In the genomic region with DNA sequence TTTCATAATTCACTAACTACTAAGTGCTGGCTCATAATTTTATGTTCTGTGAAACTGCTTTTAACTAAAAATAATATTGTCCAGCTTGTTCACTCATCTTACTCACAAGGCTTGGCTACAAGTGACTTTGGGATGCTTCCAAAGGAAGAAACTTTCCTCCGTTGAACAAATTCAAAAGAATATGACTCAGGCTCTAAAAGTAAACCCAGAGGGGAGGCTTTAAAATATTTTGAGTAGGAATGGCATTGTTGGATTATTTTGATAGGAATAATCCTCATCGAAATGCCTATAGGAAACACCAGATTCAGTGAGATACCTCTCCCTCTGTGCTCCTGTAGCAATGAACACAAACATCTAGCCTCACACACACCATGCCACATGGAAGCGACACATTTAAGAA, we compare ENCODE assay signal across 1 cellular context.
TF ChIP-seq lines count a peak whose summit lies in the region.

No MANE protein-coding gene starts in this region.

TF ChIP-seq in K562, 482 proteins besides CTCF, POLR2A, EP300 and RAD21:
- TF ChIP-seq GTF2E2 (tag; IDR thresholded peaks at IDR 0.05): no peak
- TF ChIP-seq, protein P1, sequence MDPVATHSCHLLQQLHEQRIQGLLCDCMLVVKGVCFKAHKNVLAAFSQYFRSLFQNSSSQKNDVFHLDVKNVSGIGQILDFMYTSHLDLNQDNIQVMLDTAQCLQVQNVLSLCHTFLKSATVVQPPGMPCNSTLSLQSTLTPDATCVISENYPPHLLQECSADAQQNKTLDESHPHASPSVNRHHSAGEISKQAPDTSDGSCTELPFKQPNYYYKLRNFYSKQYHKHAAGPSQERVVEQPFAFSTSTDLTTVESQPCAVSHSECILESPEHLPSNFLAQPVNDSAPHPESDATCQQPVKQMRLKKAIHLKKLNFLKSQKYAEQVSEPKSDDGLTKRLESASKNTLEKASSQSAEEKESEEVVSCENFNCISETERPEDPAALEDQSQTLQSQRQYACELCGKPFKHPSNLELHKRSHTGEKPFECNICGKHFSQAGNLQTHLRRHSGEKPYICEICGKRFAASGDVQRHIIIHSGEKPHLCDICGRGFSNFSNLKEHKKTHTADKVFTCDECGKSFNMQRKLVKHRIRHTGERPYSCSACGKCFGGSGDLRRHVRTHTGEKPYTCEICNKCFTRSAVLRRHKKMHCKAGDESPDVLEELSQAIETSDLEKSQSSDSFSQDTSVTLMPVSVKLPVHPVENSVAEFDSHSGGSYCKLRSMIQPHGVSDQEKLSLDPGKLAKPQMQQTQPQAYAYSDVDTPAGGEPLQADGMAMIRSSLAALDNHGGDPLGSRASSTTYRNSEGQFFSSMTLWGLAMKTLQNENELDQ (CRISPR knock-in tag; IDR thresholded peaks at IDR 0.05; ENCODE audit: borderline replicate concordance): no peak
